Comparison of ENCODE assay signal across 16 cellular contexts in genomic region chr17:43942286-43942685, GRCh38. TPM values are rescaled to one million over a fixed set of nuclear protein-coding genes. Genes with fewer than 3 reads are reported as not detected.
DNase-seq lines count a peak whose midpoint lies in the region; ATAC-seq and TF ChIP-seq lines count a peak whose summit lies in the region.
"Had no signal": no experiment of that assay in that cellular context is flagged by ENCODE, and none has a peak within 500 bp of the region (broad histone marks: within the 10 kb centered on the region; RNA-seq: fewer than 3 reads in every experiment).

Gene PPY, minus strand, starts transcription at chr17:43942476. Its CDS starts 822 bp downstream, at chr17:43941654.

- H3K4me1 Mint-ChIP-seq in neural crest cell (peaks cover 22% of the 10 kb centered on the region), type B pancreatic cell (ENCODE audit: unreplicated experiment) (peaks cover 17% of the 10 kb centered on the region)

- no peak for ATAC-seq in HG03354 (IDR thresholded peaks at IDR 0.05; ENCODE audit: poor library complexity, severe bottlenecking, unreplicated experiment)

- POLR2A ChIA-PET in HEK293 (lab: Yijun Ruan, JAX) = no interaction called here

- no peaks in the 10 kb centered on the region for H3K9me3 Mint-ChIP-seq in neural crest cell
- no peaks in the 10 kb centered on the region for H3K9me3 Mint-ChIP-seq in type B pancreatic cell
- H3K9me3 Mint-ChIP-seq: HFFc6 had no signal

- H3K4me3 ChIP-seq in HEK293 (ENCODE audit: low read depth, low read length) = no peak within 1 kb of the TSS
- H3K4me3 ChIP-seq: BLaER1, HAP-1 had no signal

- no peaks in the 10 kb centered on the region for H3K9me3 ChIP-seq in HEK293 (ENCODE audit: control insufficient read depth, insufficient read depth, low read depth, low read length)
- H3K9me3 ChIP-seq: BLaER1, HAP-1 had no signal

- H3K27ac Mint-ChIP-seq in neural crest cell (ENCODE audit: unreplicated experiment) = peak within 1 kb of the TSS; percentile 88
- no peak within 1 kb of the TSS for H3K27ac Mint-ChIP-seq in type B pancreatic cell
- H3K27ac Mint-ChIP-seq: HFFc6 had no signal

- H3K4me3 Mint-ChIP-seq in neural crest cell (no peak within 1 kb of the TSS), type B pancreatic cell (no peak within 1 kb of the TSS)
- H3K4me3 Mint-ChIP-seq: HFFc6 had no signal

- no peaks in the 10 kb centered on the region; the same call in 1 of the 2 replicates for H3K4me1 ChIP-seq in HEK293 (ENCODE audit: control insufficient read depth, insufficient read depth, low read length)

- H3K27me3 Mint-ChIP-seq in neural crest cell (ENCODE audit: low read depth) = peaks cover 11% of the 10 kb centered on the region
- H3K27me3 Mint-ChIP-seq in type B pancreatic cell = peaks cover 18% of the 10 kb centered on the region

- CTCF ChIA-PET in HEK293 (lab: Yijun Ruan, JAX) = interaction anchor here (0.5 to 11.2 kb wide), 16 partner anchors 9 to 1720 kb away, joined by 3 to 267 read pairs (median 12); partner anchors contain the start of genes MPP2 and PYY

- peak; percentile 46 for DNase-seq in ecto neural progenitor cell (ENCODE audit: low spot score)
- DNase-seq in neural crest cell (ENCODE audit: low read depth, low spot score) = no peak
- DNase-seq in type B pancreatic cell (ENCODE audit: extremely low spot score, unreplicated experiment) = no peak
- no peak for DNase-seq in OCI-M1 (lab: John Stamatoyannopoulos, UW)
- no peak for DNase-seq in NCI-H1694 (lab: John Stamatoyannopoulos, UW)
- DNase-seq: 8988T, AML-193, DMS79, EL, GOT3, HFFc6, KBM-7 had no signal

- H3K27ac ChIP-seq in HEK293 (ENCODE audit: extremely low read depth, low read depth, low read length) = no peak within 1 kb of the TSS

- no peaks in the 10 kb centered on the region for H3K36me3 ChIP-seq in HEK293 (ENCODE audit: control insufficient read depth in 2 of 2, insufficient read depth in 1 of 2, low read length in 2 of 2)
- H3K36me3 ChIP-seq: BLaER1, HAP-1 had no signal

- TF ChIP-seq CTCF in HEK293 (tag by site-specific recombination; IDR thresholded peaks at IDR 0.05) (no peak), neural crest cell (conservative IDR thresholded peaks at IDR 0.05) (no peak), type B pancreatic cell (conservative IDR thresholded peaks at IDR 0.05) (no peak)

- H3K36me3 Mint-ChIP-seq in neural crest cell (ENCODE audit: low read depth) (no peaks in the 10 kb centered on the region), type B pancreatic cell (no peaks in the 10 kb centered on the region)

TF ChIP-seq in HEK293, 187 proteins besides CTCF, POLR2A, EP300 and RAD21:
- 0 out of 2 replicates have a peak, but pooled peaks have one; percentile 9 for TF ChIP-seq ZNF335 (tag by site-specific recombination; conservative IDR thresholded peaks at IDR 0.05)
- no peak for TF ChIP-seq EGR2 (tag by site-specific recombination; IDR thresholded peaks at IDR 0.05; ENCODE audit: low read depth)

RNA-seq across cellular contexts. Expression of gene PPY, which starts in this region (rescaled TPM):
- total RNA-seq in neural crest cell (not detected in 2 replicates), type B pancreatic cell (ENCODE audit: low replicate concordance) (29.8 and 65.9 TPM in 2 replicates)
- total RNA-seq: HFFc6 had no signal

Comparison
In these comparisons a context has a peak if more than half of its experiments do, and no peak if none do; other contexts are left out.
1. RNA of gene PPY (total RNA-seq): 29.8 to 65.9 TPM in type B pancreatic cell; not detected in neural crest cell; every median in the first group is over 10 times any median in the second.